In genomic region chr3:159128628-159129027, GRCh38 we compare ENCODE assay signal across 17 cellular contexts. TPM values are rescaled to one million over a fixed set of nuclear protein-coding genes. Genes with fewer than 3 reads are reported as not detected.
DNase-seq lines count a peak whose midpoint lies in the region; ATAC-seq and TF ChIP-seq lines count a peak whose summit lies in the region.
"Had no signal": no experiment of that assay in that cellular context is flagged by ENCODE, and none has a peak within 500 bp of the region (broad histone marks: within the 10 kb centered on the region; RNA-seq: fewer than 3 reads in every experiment).

No MANE protein-coding gene starts in this region.

- no peak overlapping the region for H3K27ac ChIP-seq in gastroesophageal sphincter
- H3K27ac ChIP-seq: tibial artery had no signal

- DNase-seq in AG20443 (ENCODE audit: low spot score): peak; percentile 48
- peak; percentile 8 for DNase-seq in KG1 (lab: John Stamatoyannopoulos, UW)
- no peak for DNase-seq in NCI-H2107 (lab: John Stamatoyannopoulos, UW)
- DNase-seq in NCI-H2227 (lab: John Stamatoyannopoulos, UW; ENCODE audit: unreplicated experiment): no peak
- no peak for DNase-seq in NCI-H510A treated with DMSO at 0.1 percent for 48 hours (lab: John Stamatoyannopoulos, UW)
- no peak for DNase-seq in activated CD4-positive, alpha-beta T cell treated with anti-CD3 and anti-CD28 coated beads, Interleukin-2, amount 10 ng/mL, durations not matched to agents 24 days and 14 days
- DNase-seq: COR-L47, Karpas-422, midbrain, NCI-H510A, retina, SW 1271, tibial artery had no signal

- TF ChIP-seq CTCF in WI38 (IDR thresholded peaks at IDR 0.05; ENCODE audit: low read depth, low read length) (no peak), gastroesophageal sphincter (IDR thresholded peaks at IDR 0.05) (no peak)

- H3K36me3 Mint-ChIP-seq in activated CD4-positive, alpha-beta T cell treated with anti-CD3 and anti-CD28 coated beads, Interleukin-2, amount 10 ng/mL, durations not matched to agents 24 days and 14 days (ENCODE audit: low read depth): no peaks in the 10 kb centered on the region
- H3K36me3 Mint-ChIP-seq: activated naive CD4-positive, alpha-beta T cell treated with anti-CD3 and anti-CD28 coated beads, Interleukin-2, amount 50 U/mL, for 24 hours had no signal

- 0 out of 2 replicates have a peak overlapping the region, but pooled peaks have one; percentile 0 for H3K4me3 ChIP-seq in WI38 (ENCODE audit: low read depth, low read length)
- no peak overlapping the region for H3K4me3 ChIP-seq in gastroesophageal sphincter
- H3K4me3 ChIP-seq: HAP-1, tibial artery had no signal

- H3K27ac Mint-ChIP-seq in activated CD4-positive, alpha-beta T cell treated with anti-CD3 and anti-CD28 coated beads, Interleukin-2, amount 10 ng/mL, durations not matched to agents 24 days and 14 days: no peak overlapping the region
- H3K27ac Mint-ChIP-seq: activated naive CD4-positive, alpha-beta T cell treated with anti-CD3 and anti-CD28 coated beads, Interleukin-2, amount 50 U/mL, for 24 hours had no signal

- WGBS in gastroesophageal sphincter (ENCODE audit: low coverage in 1 of 2), 2 donors: 58 to 59% methylated on average over 2 to 3 of the region's 3 CpGs

- no peaks in the 10 kb centered on the region for H3K36me3 ChIP-seq in gastroesophageal sphincter
- H3K36me3 ChIP-seq: HAP-1, tibial artery had no signal

- TF ChIP-seq EP300 in gastroesophageal sphincter (IDR thresholded peaks at IDR 0.05): no peak

- no peaks in the 10 kb centered on the region for H3K9me3 ChIP-seq in gastroesophageal sphincter
- H3K9me3 ChIP-seq: HAP-1, tibial artery had no signal

- H3K27me3 ChIP-seq in gastroesophageal sphincter: no peaks in the 10 kb centered on the region
- H3K27me3 ChIP-seq: tibial artery had no signal

- peak; percentile 39 for ATAC-seq in gastroesophageal sphincter

- no peak for TF ChIP-seq POLR2A in gastroesophageal sphincter (IDR thresholded peaks at IDR 0.05)

- H3K4me1 Mint-ChIP-seq in activated CD4-positive, alpha-beta T cell treated with anti-CD3 and anti-CD28 coated beads, Interleukin-2, amount 10 ng/mL, durations not matched to agents 24 days and 14 days: no peaks in the 10 kb centered on the region
- H3K4me1 Mint-ChIP-seq: activated naive CD4-positive, alpha-beta T cell treated with anti-CD3 and anti-CD28 coated beads, Interleukin-2, amount 50 U/mL, for 24 hours had no signal

- intact Hi-C loops in activated CD4-positive, alpha-beta T cell treated with anti-CD3 and anti-CD28 coated beads, Interleukin-2, amount 10 ng/mL, durations not matched to agents 24 days and 14 days (cut with micrococcal nuclease): no loop called here

- no peak overlapping the region for H3K4me3 Mint-ChIP-seq in activated CD4-positive, alpha-beta T cell treated with anti-CD3 and anti-CD28 coated beads, Interleukin-2, amount 10 ng/mL, durations not matched to agents 24 days and 14 days
- H3K4me3 Mint-ChIP-seq: activated naive CD4-positive, alpha-beta T cell treated with anti-CD3 and anti-CD28 coated beads, Interleukin-2, amount 50 U/mL, for 24 hours had no signal

- H3K4me1 ChIP-seq in gastroesophageal sphincter: no peaks in the 10 kb centered on the region
- H3K4me1 ChIP-seq: HAP-1, tibial artery had no signal

- no peaks in the 10 kb centered on the region for H3K9me3 Mint-ChIP-seq in activated CD4-positive, alpha-beta T cell treated with anti-CD3 and anti-CD28 coated beads, Interleukin-2, amount 10 ng/mL, durations not matched to agents 24 days and 14 days
- H3K9me3 Mint-ChIP-seq: activated naive CD4-positive, alpha-beta T cell treated with anti-CD3 and anti-CD28 coated beads, Interleukin-2, amount 50 U/mL, for 24 hours had no signal

- H3K27me3 Mint-ChIP-seq in activated CD4-positive, alpha-beta T cell treated with anti-CD3 and anti-CD28 coated beads, Interleukin-2, amount 10 ng/mL, durations not matched to agents 24 days and 14 days: no peaks in the 10 kb centered on the region

RNA-seq across cellular contexts. Expression of gene IQCJ, which starts 59.5 kb away (rescaled TPM):
- total RNA-seq in gastroesophageal sphincter: not detected
- total RNA-seq in activated CD4-positive, alpha-beta T cell treated with anti-CD3 and anti-CD28 coated beads, Interleukin-2, amount 10 ng/mL, durations not matched to agents 24 days and 14 days: not detected in 2 replicates

Comparison
In these comparisons a context has a peak if more than half of its experiments do, and no peak if none do; other contexts are left out.
1. DNase-seq: peak in AG20443 (single experiment) and KG1 (single experiment); none in NCI-H2107 (single experiment), NCI-H2227 (single experiment), NCI-H510A treated with DMSO at 0.1 percent for 48 hours (single experiment) and activated CD4-positive, alpha-beta T cell treated with anti-CD3 and anti-CD28 coated beads, Interleukin-2, amount 10 ng/mL, durations not matched to agents 24 days and 14 days (single experiment).